In the genomic region with DNA sequence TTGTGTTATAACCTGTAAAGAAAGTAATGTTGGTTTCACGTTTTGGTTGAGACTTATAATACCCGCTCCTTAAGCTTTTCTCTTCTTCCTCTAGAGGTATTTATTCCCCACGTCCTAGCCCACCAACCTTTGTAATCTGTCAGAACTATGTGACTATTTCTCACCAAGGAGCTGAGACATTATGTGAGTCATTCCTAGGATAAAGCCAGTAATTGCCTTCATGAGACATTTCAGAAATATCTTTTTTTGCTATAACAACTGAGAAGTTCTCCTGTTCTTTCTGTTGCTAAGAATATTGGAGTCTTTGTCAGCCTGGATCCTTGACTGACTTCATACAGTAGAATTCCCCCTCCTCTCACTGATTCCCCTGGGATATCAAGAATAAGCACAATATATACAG, we compare ENCODE assay signal across 16 cellular contexts.
DNase-seq lines count a peak whose midpoint lies in the region; ATAC-seq and TF ChIP-seq lines count a peak whose summit lies in the region.
"Had no signal": no experiment of that assay in that cellular context is flagged by ENCODE, and none has a peak within 500 bp of the region (broad histone marks: within the 10 kb centered on the region; RNA-seq: fewer than 3 reads in every experiment).

No MANE protein-coding gene starts in this region.

- no peak overlapping the region for H2AK5ac ChIP-seq in mesenchymal stem cell (ENCODE audit: low read length, severe bottlenecking)

- H3K4me2 ChIP-seq in mesenchymal stem cell (ENCODE audit: low read length, poor library complexity, severe bottlenecking), result no peak overlapping the region

- no peak overlapping the region for H3K4ac ChIP-seq in mesenchymal stem cell (ENCODE audit: low read depth in 1 of 2, low read length in 2 of 2)

- H3K9me3 ChIP-seq in mesenchymal stem cell (ENCODE audit: control insufficient read depth, low read length) (no peaks in the 10 kb centered on the region), left lung (no peaks in the 10 kb centered on the region), stomach (no peaks in the 10 kb centered on the region)
- H3K9me3 ChIP-seq: Caco-2 had no signal

- H3K4me3 ChIP-seq in cardiac fibroblast (replicated peaks in 1 of 2; ENCODE audit: low read depth in 2 of 2, low read length in 2 of 2), result no peak overlapping the region
- no peak overlapping the region for H3K4me3 ChIP-seq in mesenchymal stem cell (ENCODE audit: insufficient read depth in 1 of 2, low read depth in 1 of 2, low read length in 2 of 2)
- H3K4me3 ChIP-seq in left lung, result no peak overlapping the region
- no peak overlapping the region for H3K4me3 ChIP-seq in stomach
- H3K4me3 ChIP-seq: K562 had no signal

- H3K23ac ChIP-seq in mesenchymal stem cell (ENCODE audit: low read length in 2 of 2), result no peak overlapping the region

- H3K27me3 ChIP-seq in mesenchymal stem cell (ENCODE audit: control insufficient read depth in 1 of 2, insufficient read depth in 1 of 2, low read length in 2 of 2), result no peaks in the 10 kb centered on the region
- no peaks in the 10 kb centered on the region for H3K27me3 ChIP-seq in left lung
- no peaks in the 10 kb centered on the region for H3K27me3 ChIP-seq in stomach

- no peak overlapping the region for H4K91ac ChIP-seq in mesenchymal stem cell (ENCODE audit: low read length)

- peak overlapping the region; percentile 17 for H3K9ac ChIP-seq in mesenchymal stem cell (ENCODE audit: low read length)

- TF ChIP-seq EP300 in stomach (IDR thresholded peaks at IDR 0.05), result no peak

- H3K18ac ChIP-seq in mesenchymal stem cell (ENCODE audit: low read depth in 1 of 2, low read length in 2 of 2), result no peak overlapping the region

- H2BK12ac ChIP-seq in mesenchymal stem cell (ENCODE audit: low read length in 2 of 2), result no peak overlapping the region

- no peaks in the 10 kb centered on the region for H3K4me1 ChIP-seq in mesenchymal stem cell (ENCODE audit: control insufficient read depth, insufficient read depth, low read depth, low read length)
- H3K4me1 ChIP-seq in left lung, result no peaks in the 10 kb centered on the region
- H3K4me1 ChIP-seq in stomach, result no peaks in the 10 kb centered on the region
- H3K4me1 ChIP-seq: Caco-2 had no signal

- no peak for TF ChIP-seq POLR2A in stomach (IDR thresholded peaks at IDR 0.05)

- no CpG with 5 or more reads among the region's 3 CpGs for WGBS in mesenchymal stem cell
- WGBS in stomach, 5 donors, result 77 to 87% (median 83%) methylated on average over 3 of the region's 3 CpGs

- H3K36me3 ChIP-seq in mesenchymal stem cell (ENCODE audit: control insufficient read depth in 1 of 2, insufficient read depth in 2 of 2, low read depth in 1 of 2, low read length in 2 of 2), result no peaks in the 10 kb centered on the region
- no peaks in the 10 kb centered on the region for H3K36me3 ChIP-seq in left lung
- H3K36me3 ChIP-seq in stomach, result no peaks in the 10 kb centered on the region

- TF ChIP-seq CTCF in cardiac fibroblast (IDR thresholded peaks at IDR 0.05; ENCODE audit: low read depth, low read length), result no peak
- TF ChIP-seq CTCF in left lung (IDR thresholded peaks at IDR 0.05), result no peak
- TF ChIP-seq CTCF in GM20000 (IDR thresholded peaks at IDR 0.05; ENCODE audit: extremely low read depth, missing control alignments), result no peak
- no peak for TF ChIP-seq CTCF in stomach (IDR thresholded peaks at IDR 0.05)

- no peak for ATAC-seq in left lung
- ATAC-seq: K562, PC-3, Right ventricle myocardium inferior had no signal

- H3K14ac ChIP-seq in mesenchymal stem cell (ENCODE audit: low read length in 2 of 2), result no peak overlapping the region

- intact Hi-C loops in left lung (cut with DNase I), result no loop called here
- intact Hi-C loops in stomach (cut with DNase I; ENCODE audit: low total_unique reads), result no loop called here

- no peak overlapping the region for H2AFZ ChIP-seq in mesenchymal stem cell (ENCODE audit: low read depth, low read length)

- no peak overlapping the region for H3K27ac ChIP-seq in mesenchymal stem cell (ENCODE audit: low read length, poor library complexity, severe bottlenecking)
- no peak overlapping the region for H3K27ac ChIP-seq in left lung
- no peak overlapping the region for H3K27ac ChIP-seq in stomach

- DNase-seq in A172 (ENCODE audit: low spot score), result peak; percentile 35
- peak; percentile 42 for DNase-seq in NCI-H226
- DNase-seq in cardiac fibroblast (ENCODE audit: low read depth in 2 of 2), result peak; percentile 11 to 22
- peak; percentile 21 for DNase-seq in mesenchymal stem cell
- no peak for DNase-seq in left lung
- DNase-seq in GM20000 (ENCODE audit: low spot score), result no peak
- no peak for DNase-seq in anterior cingulate cortex (lab: John Stamatoyannopoulos, UW)
- DNase-seq in stomach, result no peak
- DNase-seq: 8988T, AML-193, Caco-2, NCI-H1048, NCI-H69, PC-3 had no signal

- no peak overlapping the region for H4K8ac ChIP-seq in mesenchymal stem cell (ENCODE audit: low read length)

- no peak overlapping the region for H2BK5ac ChIP-seq in mesenchymal stem cell (ENCODE audit: low read depth, low read length, poor library complexity, severe bottlenecking)

- no peak overlapping the region for H2BK120ac ChIP-seq in mesenchymal stem cell (ENCODE audit: low read depth, low read length)

- H3K79me1 ChIP-seq in mesenchymal stem cell (replicated peaks; ENCODE audit: low read length, poor library complexity, severe bottlenecking), result no peaks in the 10 kb centered on the region

- H2BK15ac ChIP-seq in mesenchymal stem cell (ENCODE audit: low read depth, poor library complexity, severe bottlenecking), result no peak overlapping the region

Comparison
In these comparisons a context has a peak if more than half of its experiments do, and no peak if none do; other contexts are left out.
1. DNase-seq: peak in A172 (single experiment), NCI-H226 (single experiment), cardiac fibroblast (2 of 2) and mesenchymal stem cell (single experiment); none in left lung (0 of 2), GM20000 (single experiment), anterior cingulate cortex (0 of 58) and stomach (single experiment).